ENCODE assay signal across 9 cellular contexts in genomic region chrX:131792356-131792749, GRCh38.
DNase-seq lines count a peak whose midpoint lies in the region; ATAC-seq and FAIRE-seq lines count a peak whose summit lies in the region.
"Had no signal": no experiment of that assay in that cellular context is flagged by ENCODE, and none has a peak within 500 bp of the region (broad histone marks: within the 10 kb centered on the region; RNA-seq: fewer than 3 reads in every experiment).

No MANE protein-coding gene starts in this region.

- H3K4me3 ChIP-seq in BLaER1 treated with 17β-estradiol and CSF1 and Interleukin-3, amounts not matched to agents 10 nM and 100 nM: peak overlapping the region; percentile 52 to 73 (median 63)

- peak overlapping the region in 1 of 2 donors; percentile 94 for H3K4me3 Mint-ChIP-seq in stimulated activated naive B cell treated with anti-CD40 and anti-IgM and Interleukin-4, amounts not matched to agents 10 μg/mL and 1 μg/mL and 100 μg/mL, for 72 hours
- H3K4me3 Mint-ChIP-seq: brain had no signal

- peak overlapping the region; percentile 98 for H3K27ac Mint-ChIP-seq in stimulated activated naive B cell treated with anti-CD40 and anti-IgM and Interleukin-4, amounts not matched to agents 10 μg/mL and 1 μg/mL and 100 μg/mL, for 72 hours
- H3K27ac Mint-ChIP-seq: brain had no signal

- H3K4me1 ChIP-seq in BLaER1 treated with 17β-estradiol and CSF1 and Interleukin-3, amounts not matched to agents 10 nM and 100 nM: peaks cover 5 to 13% (median 8%) of the 10 kb centered on the region in 10 experiments; a peak in 10 of 20 replicates

- H3K4me1 Mint-ChIP-seq in stimulated activated naive B cell treated with anti-CD40 and anti-IgM and Interleukin-4, amounts not matched to agents 10 μg/mL and 1 μg/mL and 100 μg/mL, for 72 hours: peaks cover 0 to 8% of the 10 kb centered on the region in 2 donors
- H3K4me1 Mint-ChIP-seq: brain had no signal

- H3K9me3 ChIP-seq in BLaER1 treated with 17β-estradiol and CSF1 and Interleukin-3, amounts not matched to agents 10 nM and 100 nM (replicated peaks in 1 of 11): peaks cover 0 to 5% (median 0%) of the 10 kb centered on the region in 11 experiments; a peak in 2 of 22 replicates

- H3K27ac ChIP-seq in BLaER1 treated with 17β-estradiol and CSF1 and Interleukin-3, amounts not matched to agents 10 nM and 100 nM: peak overlapping the region in 8 of 11 experiments; percentile 55 to 82 (median 72); a peak in 15 of 22 replicates

- no peaks in the 10 kb centered on the region for H3K9me3 Mint-ChIP-seq in stimulated activated naive B cell treated with anti-CD40 and anti-IgM and Interleukin-4, amounts not matched to agents 10 μg/mL and 1 μg/mL and 100 μg/mL, for 72 hours
- H3K9me3 Mint-ChIP-seq: brain had no signal

- peak; percentile 84 for DNase-seq in NCI-H748 treated with DMSO at 0.1 percent for 48 hours (lab: John Stamatoyannopoulos, UW)
- DNase-seq in stimulated activated naive B cell treated with anti-CD40 and anti-IgM and Interleukin-4, amounts not matched to agents 10 μg/mL and 1 μg/mL and 100 μg/mL, for 72 hours: peak; percentile 85
- no peak for DNase-seq in RCC 7860 (ENCODE audit: low spot score)
- DNase-seq in HPDE6-E6E7 (ENCODE audit: extremely low spot score): no peak

- FAIRE-seq in endometrium (lab: Jason Lieb, UNC): peak; percentile 83
- FAIRE-seq in RCC 7860 (lab: Jason Lieb, UNC): no peak

- ATAC-seq in GM21360 (IDR thresholded peaks at IDR 0.05; ENCODE audit: unreplicated experiment) (peak; percentile 66), HG02623 (IDR thresholded peaks at IDR 0.05; ENCODE audit: unreplicated experiment) (no peak)
- ATAC-seq in stimulated activated naive B cell treated with anti-CD40 and anti-IgM and Interleukin-4, amounts not matched to agents 10 μg/mL and 1 μg/mL and 100 μg/mL, for 72 hours (replicated peaks): peak in 1 of 2 donors; percentile 82

- H3K36me3 ChIP-seq in BLaER1 treated with 17β-estradiol and CSF1 and Interleukin-3, amounts not matched to agents 10 nM and 100 nM: peaks cover 6 to 86% (median 49%) of the 10 kb centered on the region in 11 experiments; a peak in 20 of 22 replicates

- H3K27me3 ChIP-seq in BLaER1 treated with 17β-estradiol and CSF1 and Interleukin-3, amounts not matched to agents 10 nM and 100 nM: peaks cover 52 to 70% (median 59%) of the 10 kb centered on the region in 11 experiments

- peaks cover 0 to 16% (median 10%) of the 10 kb centered on the region in 11 experiments; a peak in 17 of 22 replicates for H4K20me1 ChIP-seq in BLaER1 treated with 17β-estradiol and CSF1 and Interleukin-3, amounts not matched to agents 10 nM and 100 nM

- peaks cover 16 to 22% of the 10 kb centered on the region in 2 donors for H3K36me3 Mint-ChIP-seq in stimulated activated naive B cell treated with anti-CD40 and anti-IgM and Interleukin-4, amounts not matched to agents 10 μg/mL and 1 μg/mL and 100 μg/mL, for 72 hours

- H3K4me2 ChIP-seq in BLaER1 treated with 17β-estradiol and CSF1 and Interleukin-3, amounts not matched to agents 10 nM and 100 nM: peak overlapping the region; percentile 70 to 86 (median 80)

- no peaks in the 10 kb centered on the region for H3K27me3 Mint-ChIP-seq in stimulated activated naive B cell treated with anti-CD40 and anti-IgM and Interleukin-4, amounts not matched to agents 10 μg/mL and 1 μg/mL and 100 μg/mL, for 72 hours
- H3K27me3 Mint-ChIP-seq: brain had no signal

- peak overlapping the region in 9 of 11 experiments; percentile 63 to 79 (median 73); a peak in 17 of 22 replicates for H3K9ac ChIP-seq in BLaER1 treated with 17β-estradiol and CSF1 and Interleukin-3, amounts not matched to agents 10 nM and 100 nM

Comparison
In these comparisons a context has a peak if more than half of its experiments do, and no peak if none do; other contexts are left out.
1. DNase-seq: peak in NCI-H748 treated with DMSO at 0.1 percent for 48 hours (single experiment) and stimulated activated naive B cell treated with anti-CD40 and anti-IgM and Interleukin-4, amounts not matched to agents 10 μg/mL and 1 μg/mL and 100 μg/mL, for 72 hours (single experiment); none in RCC 7860 (single experiment) and HPDE6-E6E7 (single experiment).